In the genomic region with DNA sequence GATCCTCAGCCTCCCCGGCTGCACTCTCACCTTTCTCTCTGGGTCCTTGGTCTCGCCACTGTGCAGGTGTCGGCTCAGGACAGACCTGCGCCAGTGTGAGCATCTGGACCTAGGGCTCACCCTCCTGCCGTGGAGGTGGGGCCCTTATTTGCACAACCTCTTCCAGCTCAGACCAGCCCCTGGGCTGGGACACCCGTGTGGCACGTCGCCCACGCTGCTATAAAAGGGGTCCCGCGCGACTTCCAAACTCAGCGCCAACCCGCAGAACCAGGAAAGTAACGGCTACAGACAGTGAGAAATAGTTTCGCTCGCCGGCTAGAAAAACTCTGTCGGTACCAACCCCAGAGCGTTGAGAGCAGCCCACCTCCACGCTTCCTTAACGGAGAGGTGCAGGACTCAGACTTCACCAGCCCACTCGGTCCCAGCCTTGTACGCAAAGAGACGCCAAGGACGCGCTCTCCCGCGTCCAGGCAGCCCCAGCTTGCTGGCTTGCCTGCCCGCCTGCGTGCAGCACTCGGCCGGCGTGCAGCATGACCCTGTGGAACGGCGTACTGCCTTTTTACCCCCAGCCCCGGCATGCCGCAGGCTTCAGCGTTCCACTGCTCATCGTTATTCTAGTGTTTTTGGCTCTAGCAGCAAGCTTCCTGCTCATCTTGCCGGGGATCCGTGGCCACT, we compare ENCODE assay signal across 12 cellular contexts. TPM values are rescaled to one million over a fixed set of nuclear protein-coding genes. Genes with fewer than 3 reads are reported as not detected.
A peak's percentile ranks its signal among the peaks of the same experiment; 100 is the strongest.
DNase-seq lines count a peak whose midpoint lies in the region; ATAC-seq and TF ChIP-seq lines count a peak whose summit lies in the region.
"Had no signal": no experiment of that assay in that cellular context is flagged by ENCODE, and none has a peak within 500 bp of the region (broad histone marks: within the 10 kb centered on the region; RNA-seq: fewer than 3 reads in every experiment).

A gene (minus strand): TSS at position 97 of the 675 bp plus-strand sequence. CDS start 761 bp downstream, outside the sequence.
A gene (plus strand): TSS at position 251 of the 675 bp plus-strand sequence. CDS start 280 bp downstream, at position 531.

- no peak for TF ChIP-seq CTCF in neural progenitor cell (IDR thresholded peaks at IDR 0.05)

- no peak within 1 kb of the TSS for H3K27ac ChIP-seq in CD8-positive, alpha-beta memory T cell (ENCODE audit: low read depth, low read length)
- H3K27ac ChIP-seq in HUES6 (ENCODE audit: low read depth, low read length): no peak within 1 kb of the TSS
- no peak within 1 kb of the TSS for H3K27ac ChIP-seq in neural progenitor cell
- H3K27ac ChIP-seq: brain microvascular endothelial cell, foreskin keratinocyte, neutrophil had no signal

- H3K4me3 Mint-ChIP-seq in CD8-positive, alpha-beta memory T cell: peak within 1 kb of the TSS in 6 of 7 donors; percentile 21 to 68 (median 49)
- H3K4me3 Mint-ChIP-seq in central memory CD8-positive, alpha-beta T cell: peak within 1 kb of the TSS; percentile 24
- peak within 1 kb of the TSS; percentile 44 for H3K4me3 Mint-ChIP-seq in neural progenitor cell

- no peaks in the 10 kb centered on the region for H3K79me2 ChIP-seq in neural progenitor cell (ENCODE audit: low read depth)

- peaks cover 27% of the 10 kb centered on the region for H4K20me1 ChIP-seq in neural progenitor cell (ENCODE audit: low read depth)

- peak within 1 kb of the TSS; percentile 6 for H3K4me3 ChIP-seq in CD8-positive, alpha-beta memory T cell (ENCODE audit: low read length)
- H3K4me3 ChIP-seq in HUES6 (ENCODE audit: low read depth, low read length) (peak within 1 kb of the TSS; percentile 54), neural progenitor cell (peak within 1 kb of the TSS; percentile 36)

- DNase-seq in CD8-positive, alpha-beta memory T cell: peak in 1 of 5 donors; percentile 40
- no peak for DNase-seq in central memory CD8-positive, alpha-beta T cell (ENCODE audit: low spot score in 2 of 2)
- peak; percentile 48 for DNase-seq in neural progenitor cell (ENCODE audit: low spot score)
- DNase-seq in middle frontal gyrus (ENCODE audit: extremely low spot score, low spot score): no peak
- no peak for DNase-seq in NOMO-1 treated with DMSO at 0.1 percent for 48 hours (lab: John Stamatoyannopoulos, UW; ENCODE audit: unreplicated experiment)
- DNase-seq in NCI-H2196 (lab: John Stamatoyannopoulos, UW; ENCODE audit: unreplicated experiment): no peak
- DNase-seq in AG08395 (ENCODE audit: low spot score): no peak
- DNase-seq: brain microvascular endothelial cell; foreskin keratinocyte; NK-92 treated with Interleukin-12 subunit alpha and Interleukin-12 subunit beta, amount 100 ng/mL, for 24 hours had no signal

- peaks cover 0 to 2% (median 0%) of the 10 kb centered on the region in 3 donors for H3K36me3 Mint-ChIP-seq in CD8-positive, alpha-beta memory T cell
- H3K36me3 Mint-ChIP-seq in central memory CD8-positive, alpha-beta T cell (ENCODE audit: insufficient read depth): no peaks in the 10 kb centered on the region
- H3K36me3 Mint-ChIP-seq in neural progenitor cell: no peaks in the 10 kb centered on the region

- peak within 1 kb of the TSS; percentile 65 for H3K4me2 ChIP-seq in neural progenitor cell

- no peak for ATAC-seq in central memory CD8-positive, alpha-beta T cell (replicated peaks; ENCODE audit: extremely low read depth, poor library complexity, severe bottlenecking)
- ATAC-seq: foreskin keratinocyte had no signal

- H3K9me3 Mint-ChIP-seq in CD8-positive, alpha-beta memory T cell: no peaks in the 10 kb centered on the region
- H3K9me3 Mint-ChIP-seq in central memory CD8-positive, alpha-beta T cell: no peaks in the 10 kb centered on the region
- H3K9me3 Mint-ChIP-seq in neural progenitor cell: peaks cover 2% of the 10 kb centered on the region

- H3K27me3 Mint-ChIP-seq in CD8-positive, alpha-beta memory T cell: peaks cover 52 to 83% of the 10 kb centered on the region in 2 donors
- H3K27me3 Mint-ChIP-seq in central memory CD8-positive, alpha-beta T cell: peaks cover 91% of the 10 kb centered on the region
- H3K27me3 Mint-ChIP-seq in neural progenitor cell (ENCODE audit: insufficient read depth, low read depth): peaks cover 81% of the 10 kb centered on the region

- no peak within 1 kb of the TSS for H3K9ac ChIP-seq in HUES6 (ENCODE audit: low read length)
- no peak within 1 kb of the TSS for H3K9ac ChIP-seq in neural progenitor cell

- no peaks in the 10 kb centered on the region for H3K9me3 ChIP-seq in CD8-positive, alpha-beta memory T cell (ENCODE audit: low read length)
- no peaks in the 10 kb centered on the region for H3K9me3 ChIP-seq in HUES6 (ENCODE audit: control insufficient read depth, insufficient read depth, low read depth, low read length)
- no peaks in the 10 kb centered on the region for H3K9me3 ChIP-seq in neural progenitor cell (ENCODE audit: low read depth)
- H3K9me3 ChIP-seq: neutrophil had no signal

- H3K4me1 ChIP-seq in CD8-positive, alpha-beta memory T cell (ENCODE audit: insufficient read depth, low read length): peaks cover 41% of the 10 kb centered on the region
- H3K4me1 ChIP-seq in HUES6 (ENCODE audit: control insufficient read depth, insufficient read depth, low read length): peaks cover 31% of the 10 kb centered on the region
- no peaks in the 10 kb centered on the region for H3K4me1 ChIP-seq in neural progenitor cell
- H3K4me1 ChIP-seq: foreskin keratinocyte had no signal

- peaks cover 31 to 63% (median 46%) of the 10 kb centered on the region in 3 donors for H3K4me1 Mint-ChIP-seq in CD8-positive, alpha-beta memory T cell
- peaks cover 30% of the 10 kb centered on the region for H3K4me1 Mint-ChIP-seq in central memory CD8-positive, alpha-beta T cell
- peaks cover 25% of the 10 kb centered on the region for H3K4me1 Mint-ChIP-seq in neural progenitor cell

- peak within 1 kb of the TSS in 1 of 8 donors; percentile 31 for H3K27ac Mint-ChIP-seq in CD8-positive, alpha-beta memory T cell
- H3K27ac Mint-ChIP-seq in central memory CD8-positive, alpha-beta T cell (ENCODE audit: low read depth): no peak within 1 kb of the TSS
- no peak within 1 kb of the TSS for H3K27ac Mint-ChIP-seq in neural progenitor cell

- H3K27me3 ChIP-seq in CD8-positive, alpha-beta memory T cell (ENCODE audit: insufficient read depth, low read length, poor library complexity, severe bottlenecking): peaks cover 60% of the 10 kb centered on the region
- peaks cover 97% of the 10 kb centered on the region for H3K27me3 ChIP-seq in HUES6 (ENCODE audit: control insufficient read depth, insufficient read depth, low read length)
- peaks cover 98% of the 10 kb centered on the region for H3K27me3 ChIP-seq in neural progenitor cell

- POLR2A ChIA-PET in CD8-positive, alpha-beta memory T cell (lab: Charles Lee): no interaction called here

- CTCF ChIA-PET in CD8-positive, alpha-beta memory T cell (lab: Charles Lee): interaction anchor here (1.5 kb wide), 1 partner anchor 9 kb away, joined by 4 read pairs; no protein-coding TSS in a partner anchor

- no peaks in the 10 kb centered on the region for H3K36me3 ChIP-seq in CD8-positive, alpha-beta memory T cell (ENCODE audit: insufficient read depth, low read length)
- H3K36me3 ChIP-seq in HUES6 (ENCODE audit: control insufficient read depth, insufficient read depth, low read length): no peaks in the 10 kb centered on the region
- no peaks in the 10 kb centered on the region for H3K36me3 ChIP-seq in neural progenitor cell
- H3K36me3 ChIP-seq: brain microvascular endothelial cell, neutrophil had no signal

- H3F3A ChIP-seq in neural progenitor cell (ENCODE audit: low read depth): no peaks in the 10 kb centered on the region

- H2AFZ ChIP-seq in neural progenitor cell (replicated peaks): peak within 1 kb of the TSS; percentile 9

RNA-seq across cellular contexts. Expression of the first gene that starts in this region (rescaled TPM):
- total RNA-seq in CD8-positive, alpha-beta memory T cell: not detected
- polyA plus RNA-seq in CD8-positive, alpha-beta memory T cell: not detected
- total RNA-seq in neural progenitor cell (ENCODE audit: low replicate concordance): not detected in 2 replicates

RNA-seq across cellular contexts. Expression of the second gene that starts in this region (rescaled TPM):
- total RNA-seq in CD8-positive, alpha-beta memory T cell: not detected
- polyA plus RNA-seq in CD8-positive, alpha-beta memory T cell: not detected
- not detected in 2 replicates for total RNA-seq in neural progenitor cell (ENCODE audit: low replicate concordance)
- total RNA-seq: foreskin keratinocyte had no signal
- polyA plus RNA-seq: foreskin keratinocyte had no signal

Comparison
In these comparisons a context has a peak if more than half of its experiments do, and no peak if none do; other contexts are left out.
1. Peak in DNase-seq, H3K4me3 ChIP-seq and H3K4me2 ChIP-seq in neural progenitor cell; RNA of the genes that start here not detected or under 1 TPM.